ENCODE assay signal across 8 cellular contexts in genomic region chr19:40601061-40601973, GRCh38. TPM values are rescaled to one million over a fixed set of nuclear protein-coding genes. Genes with fewer than 3 reads are reported as not detected.
DNase-seq lines count a peak whose midpoint lies in the region; TF ChIP-seq lines count a peak whose summit lies in the region.

A gene with protein sequence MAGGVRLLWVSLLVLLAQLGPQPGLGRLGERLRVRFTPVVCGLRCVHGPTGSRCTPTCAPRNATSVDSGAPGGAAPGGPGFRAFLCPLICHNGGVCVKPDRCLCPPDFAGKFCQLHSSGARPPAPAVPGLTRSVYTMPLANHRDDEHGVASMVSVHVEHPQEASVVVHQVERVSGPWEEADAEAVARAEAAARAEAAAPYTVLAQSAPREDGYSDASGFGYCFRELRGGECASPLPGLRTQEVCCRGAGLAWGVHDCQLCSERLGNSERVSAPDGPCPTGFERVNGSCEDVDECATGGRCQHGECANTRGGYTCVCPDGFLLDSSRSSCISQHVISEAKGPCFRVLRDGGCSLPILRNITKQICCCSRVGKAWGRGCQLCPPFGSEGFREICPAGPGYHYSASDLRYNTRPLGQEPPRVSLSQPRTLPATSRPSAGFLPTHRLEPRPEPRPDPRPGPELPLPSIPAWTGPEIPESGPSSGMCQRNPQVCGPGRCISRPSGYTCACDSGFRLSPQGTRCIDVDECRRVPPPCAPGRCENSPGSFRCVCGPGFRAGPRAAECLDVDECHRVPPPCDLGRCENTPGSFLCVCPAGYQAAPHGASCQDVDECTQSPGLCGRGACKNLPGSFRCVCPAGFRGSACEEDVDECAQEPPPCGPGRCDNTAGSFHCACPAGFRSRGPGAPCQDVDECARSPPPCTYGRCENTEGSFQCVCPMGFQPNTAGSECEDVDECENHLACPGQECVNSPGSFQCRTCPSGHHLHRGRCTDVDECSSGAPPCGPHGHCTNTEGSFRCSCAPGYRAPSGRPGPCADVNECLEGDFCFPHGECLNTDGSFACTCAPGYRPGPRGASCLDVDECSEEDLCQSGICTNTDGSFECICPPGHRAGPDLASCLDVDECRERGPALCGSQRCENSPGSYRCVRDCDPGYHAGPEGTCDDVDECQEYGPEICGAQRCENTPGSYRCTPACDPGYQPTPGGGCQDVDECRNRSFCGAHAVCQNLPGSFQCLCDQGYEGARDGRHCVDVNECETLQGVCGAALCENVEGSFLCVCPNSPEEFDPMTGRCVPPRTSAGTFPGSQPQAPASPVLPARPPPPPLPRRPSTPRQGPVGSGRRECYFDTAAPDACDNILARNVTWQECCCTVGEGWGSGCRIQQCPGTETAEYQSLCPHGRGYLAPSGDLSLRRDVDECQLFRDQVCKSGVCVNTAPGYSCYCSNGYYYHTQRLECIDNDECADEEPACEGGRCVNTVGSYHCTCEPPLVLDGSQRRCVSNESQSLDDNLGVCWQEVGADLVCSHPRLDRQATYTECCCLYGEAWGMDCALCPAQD (N-terminal part only) (plus strand): TSS chr19:40601369. CDS start chr19:40601388, 19 bp downstream.

- TF ChIP-seq POLR2A in lower leg skin (IDR thresholded peaks at IDR 0.05), result no peak
- no peak for TF ChIP-seq POLR2A in suprapubic skin (IDR thresholded peaks at IDR 0.05)

- no peaks in the 10 kb centered on the region for H4K20me1 ChIP-seq in PC-9 (ENCODE audit: insufficient read depth)

- H3K4me3 ChIP-seq in PC-9 (peak within 1 kb of the TSS; percentile 48; the same call in 1 of the 2 replicates), colonic mucosa (peak within 1 kb of the TSS; percentile 45), lower leg skin (ENCODE audit: low read depth, poor library complexity, severe bottlenecking) (peak within 1 kb of the TSS; percentile 38), suprapubic skin (peak within 1 kb of the TSS; percentile 64)

- H3K27me3 ChIP-seq in PC-9 (ENCODE audit: insufficient read depth, low read depth), result peaks cover 35% of the 10 kb centered on the region
- peaks cover 41% of the 10 kb centered on the region for H3K27me3 ChIP-seq in colonic mucosa
- H3K27me3 ChIP-seq in suprapubic skin, result peaks cover 22% of the 10 kb centered on the region

- H3K4me1 ChIP-seq in PC-9 (replicated peaks; ENCODE audit: insufficient read depth), result peaks cover 42% of the 10 kb centered on the region
- peaks cover 34% of the 10 kb centered on the region for H3K4me1 ChIP-seq in colonic mucosa
- peaks cover 94% of the 10 kb centered on the region for H3K4me1 ChIP-seq in suprapubic skin

- intact Hi-C loops in PC-9 (cut with micrococcal nuclease; ENCODE audit: unreplicated experiment) (no loop called here), colonic mucosa (cut with DNase I) (no loop called here), lower leg skin (cut with DNase I; ENCODE audit: low total_unique reads) (no loop called here)

- no peaks in the 10 kb centered on the region for H3K9me3 ChIP-seq in PC-9 (ENCODE audit: insufficient read depth, low read depth)
- no peaks in the 10 kb centered on the region for H3K9me3 ChIP-seq in colonic mucosa
- no peaks in the 10 kb centered on the region for H3K9me3 ChIP-seq in suprapubic skin

- H3K79me2 ChIP-seq in PC-9 (ENCODE audit: low read depth), result no peaks in the 10 kb centered on the region

- peaks cover 32% of the 10 kb centered on the region; the same call in 1 of the 2 replicates for H3F3A ChIP-seq in PC-9 (ENCODE audit: insufficient read depth, low read depth)

- CTCF ChIA-PET in PC-9 (lab: Charles Lee), result interaction anchor here (0.6 to 1.2 kb wide), 3 partner anchors 33 to 491 kb away, joined by 3 to 7 read pairs (median 6); no protein-coding TSS in a partner anchor

- peak; percentile 41 for DNase-seq in NCI-H345 (lab: John Stamatoyannopoulos, UW)
- no peak for DNase-seq in NCI-H345 treated with DMSO at 0.1 percent for 48 hours (lab: John Stamatoyannopoulos, UW; ENCODE audit: unreplicated experiment)
- DNase-seq in PC-9, result no peak
- DNase-seq in colonic mucosa, result peak; percentile 67
- DNase-seq in lower leg skin (ENCODE audit: low spot score in 2 of 2), result peak in 1 of 2 donors; percentile 90
- DNase-seq in suprapubic skin (ENCODE audit: low spot score in 2 of 2), result no peak
- DNase-seq in COR-L47 (lab: John Stamatoyannopoulos, UW), result no peak
- no peak for DNase-seq in NCI-H1436 (lab: John Stamatoyannopoulos, UW)

- no peak for TF ChIP-seq CTCF in PC-9 (conservative IDR thresholded peaks at IDR 0.05)
- no peak for TF ChIP-seq CTCF in colonic mucosa (IDR thresholded peaks at IDR 0.05)
- TF ChIP-seq CTCF in lower leg skin (IDR thresholded peaks at IDR 0.05), result no peak
- no peak for TF ChIP-seq CTCF in suprapubic skin (IDR thresholded peaks at IDR 0.05)

- H2AFZ ChIP-seq in PC-9, result no peak within 1 kb of the TSS

- peak within 1 kb of the TSS; percentile 99 for H3K4me2 ChIP-seq in PC-9

- H3K27ac ChIP-seq in PC-9 (no peak within 1 kb of the TSS), colonic mucosa (peak within 1 kb of the TSS; percentile 99), suprapubic skin (peak within 1 kb of the TSS; percentile 87)

- H3K36me3 ChIP-seq in PC-9 (ENCODE audit: low read depth) (no peaks in the 10 kb centered on the region), colonic mucosa (no peaks in the 10 kb centered on the region), suprapubic skin (no peaks in the 10 kb centered on the region)

- WGBS in lower leg skin, 2 donors, result 2% methylated on average over 18 to 45 of the region's 87 CpGs
- WGBS in suprapubic skin, result under 1% methylated on average over 14 of the region's 87 CpGs

- no TSS peak for BruUV-seq in PC-9 (replicated peaks; lab: Mats Ljungman, UMichigan)

- no peak for TF ChIP-seq EP300 in suprapubic skin (IDR thresholded peaks at IDR 0.05)

- peak within 1 kb of the TSS; percentile 75 to 81 for H3K9ac ChIP-seq in colonic mucosa (ENCODE audit: low read depth in 2 of 2, low read length in 2 of 2)

- POLR2A ChIA-PET in PC-9 (lab: Charles Lee; ENCODE audit: unreplicated experiment), result interaction anchor here (0.7 kb wide), 1 partner anchor 303 kb away, joined by 3 read pairs; no protein-coding TSS in a partner anchor

- H3K9me2 ChIP-seq in PC-9 (ENCODE audit: insufficient read depth), result no peaks in the 10 kb centered on the region

RNA-seq across cellular contexts. Expression of the gene that starts here (rescaled TPM):
- total RNA-seq in PC-9 (2021) (163 and 203 TPM in 2 replicates), colonic mucosa (100 to 1,000 TPM; 143 to 231 TPM), lower leg skin (100 to 1,000 TPM; 113 to 181 (median 144) TPM), suprapubic skin (100 to 1,000 TPM; 108 to 236 (median 121) TPM)

Comparison
In these comparisons a context has a peak if more than half of its experiments do, and no peak if none do; other contexts are left out.
1. DNase-seq: peak in NCI-H345 (single experiment) and colonic mucosa (single experiment); none in NCI-H345 treated with DMSO at 0.1 percent for 48 hours (single experiment), PC-9 (0 of 2), suprapubic skin (0 of 2), COR-L47 (single experiment) and NCI-H1436 (single experiment).
2. Peak in every context shown above with its lines, with median percentiles within 50 percentile points of each other: H3K4me3 ChIP-seq.